Comparison of ENCODE assay signal across 8 cellular contexts in genomic region chr1:33036526-33037503, GRCh38. TPM values are rescaled to one million over a fixed set of nuclear protein-coding genes. Genes with fewer than 3 reads are reported as not detected.
DNase-seq lines count a peak whose midpoint lies in the region; ATAC-seq lines count a peak whose summit lies in the region.

Gene AK2, minus strand, starts transcription at chr1:33036883. Its CDS starts 55 bp downstream, at chr1:33036828.

- H3K27ac Mint-ChIP-seq in effector memory CD8-positive, alpha-beta T cell, result peak within 1 kb of the TSS; percentile 96 to 98

- peaks cover 25 to 46% of the 10 kb centered on the region in 2 donors for H3K4me1 Mint-ChIP-seq in effector memory CD8-positive, alpha-beta T cell (ENCODE audit: low read depth in 2 of 2)

- peaks cover 5% of the 10 kb centered on the region for H3K36me3 Mint-ChIP-seq in effector memory CD8-positive, alpha-beta T cell (ENCODE audit: insufficient read depth)

- ATAC-seq in GM21360 (IDR thresholded peaks at IDR 0.05; ENCODE audit: unreplicated experiment), result peak; percentile 99
- ATAC-seq in effector memory CD8-positive, alpha-beta T cell (replicated peaks), result peak; percentile 98

- no peaks in the 10 kb centered on the region for H3K9me3 Mint-ChIP-seq in effector memory CD8-positive, alpha-beta T cell

- peak; percentile 99 for DNase-seq in COLO668 (lab: John Stamatoyannopoulos, UW; ENCODE audit: unreplicated experiment)
- DNase-seq in HT1080 (ENCODE audit: low read depth), result peak; percentile 99
- peak; percentile 100 for DNase-seq in NOMO-1 treated with DMSO at 0.1 percent for 48 hours (lab: John Stamatoyannopoulos, UW; ENCODE audit: unreplicated experiment)
- DNase-seq in activated CD8-positive, alpha-beta memory T cell treated with anti-CD3 and anti-CD28 coated beads for 4 hours (ENCODE audit: low read depth in 2 of 2), result peak; percentile 79 to 81
- peak; percentile 79 to 80 (median 80) for DNase-seq in effector memory CD8-positive, alpha-beta T cell
- peak; percentile 99 for DNase-seq in medulla oblongata (ENCODE audit: extremely low spot score)
- peak; percentile 79 for DNase-seq in stimulated activated CD8-positive, alpha-beta memory T cell treated with anti-CD3 and anti-CD28 coated beads, Interleukin-12 subunit alpha, Interleukin-12 subunit beta, amount 100 ng/mL, for 1 hour (ENCODE audit: low read depth)

- H3K4me3 Mint-ChIP-seq in effector memory CD8-positive, alpha-beta T cell, result peak within 1 kb of the TSS; percentile 95

- H3K27me3 Mint-ChIP-seq in effector memory CD8-positive, alpha-beta T cell, result no peaks in the 10 kb centered on the region

RNA-seq across cellular contexts. Expression of gene AK2, which starts in this region (rescaled TPM):
- total RNA-seq in HT1080 (2014; rRNA removed; shearing (Covaris generic)), result 168 and 183 TPM in 2 replicates
- 177 and 187 TPM in 2 replicates for polyA plus RNA-seq in HT1080 (2015; cell fraction: cytosol; rRNA removed)
- polyA plus RNA-seq in HT1080 (2015; cell fraction: nucleus; rRNA removed), result 168 and 191 TPM in 2 replicates

Comparison
In these comparisons a context has a peak if more than half of its experiments do, and no peak if none do; other contexts are left out.
1. Peak in every context shown above with its lines: DNase-seq and ATAC-seq.